Comparison of ENCODE assay signal across 1 cellular context in the genomic region with DNA sequence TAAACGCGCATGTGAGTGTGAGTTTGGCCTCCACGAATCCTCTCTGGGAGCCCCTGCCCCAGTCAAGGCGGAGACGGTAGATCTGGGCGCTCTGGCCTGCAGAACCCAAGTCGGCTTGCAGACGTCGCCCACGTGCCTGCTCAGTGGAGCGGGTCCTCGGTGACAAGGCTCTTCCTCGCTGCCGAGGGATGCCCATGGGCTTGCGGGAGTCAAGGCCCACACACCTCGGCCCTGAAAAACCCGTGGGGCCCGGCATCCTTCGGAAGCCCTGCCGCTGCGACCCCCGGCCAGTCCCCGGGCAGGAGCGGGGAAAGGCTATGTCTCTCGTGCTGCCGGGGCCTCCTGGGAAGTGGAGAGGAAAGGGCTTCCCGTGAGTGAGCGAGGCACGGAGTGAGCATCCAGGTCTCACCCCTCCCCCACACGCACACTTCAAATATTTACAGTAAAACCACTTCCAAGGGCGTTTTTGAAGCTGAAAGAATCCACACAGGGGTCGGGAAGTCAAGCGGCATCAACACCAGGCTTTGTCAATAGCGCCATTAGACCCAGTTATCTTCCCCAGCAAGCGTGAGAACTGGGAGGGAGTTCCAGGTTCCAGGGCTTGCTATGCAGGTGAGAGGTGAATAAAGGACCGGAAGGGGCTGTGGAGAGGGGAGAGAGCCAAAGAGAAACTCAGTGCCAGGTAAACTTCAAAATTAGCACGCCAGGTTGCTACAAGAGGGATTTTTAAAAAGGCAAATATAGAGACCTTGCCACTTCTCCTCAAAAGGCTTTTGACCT.
TF ChIP-seq lines count a peak whose summit lies in the region.

No MANE protein-coding gene starts in this region.

TF ChIP-seq in HepG2, 621 proteins besides CTCF, POLR2A, EP300 and RAD21 (continued from another document and continues in another):
- TF ChIP-seq, protein P1, sequence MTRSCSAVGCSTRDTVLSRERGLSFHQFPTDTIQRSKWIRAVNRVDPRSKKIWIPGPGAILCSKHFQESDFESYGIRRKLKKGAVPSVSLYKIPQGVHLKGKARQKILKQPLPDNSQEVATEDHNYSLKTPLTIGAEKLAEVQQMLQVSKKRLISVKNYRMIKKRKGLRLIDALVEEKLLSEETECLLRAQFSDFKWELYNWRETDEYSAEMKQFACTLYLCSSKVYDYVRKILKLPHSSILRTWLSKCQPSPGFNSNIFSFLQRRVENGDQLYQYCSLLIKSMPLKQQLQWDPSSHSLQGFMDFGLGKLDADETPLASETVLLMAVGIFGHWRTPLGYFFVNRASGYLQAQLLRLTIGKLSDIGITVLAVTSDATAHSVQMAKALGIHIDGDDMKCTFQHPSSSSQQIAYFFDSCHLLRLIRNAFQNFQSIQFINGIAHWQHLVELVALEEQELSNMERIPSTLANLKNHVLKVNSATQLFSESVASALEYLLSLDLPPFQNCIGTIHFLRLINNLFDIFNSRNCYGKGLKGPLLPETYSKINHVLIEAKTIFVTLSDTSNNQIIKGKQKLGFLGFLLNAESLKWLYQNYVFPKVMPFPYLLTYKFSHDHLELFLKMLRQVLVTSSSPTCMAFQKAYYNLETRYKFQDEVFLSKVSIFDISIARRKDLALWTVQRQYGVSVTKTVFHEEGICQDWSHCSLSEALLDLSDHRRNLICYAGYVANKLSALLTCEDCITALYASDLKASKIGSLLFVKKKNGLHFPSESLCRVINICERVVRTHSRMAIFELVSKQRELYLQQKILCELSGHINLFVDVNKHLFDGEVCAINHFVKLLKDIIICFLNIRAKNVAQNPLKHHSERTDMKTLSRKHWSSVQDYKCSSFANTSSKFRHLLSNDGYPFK (CRISPR knock-in tag; IDR thresholded peaks at IDR 0.05; ENCODE audit: borderline replicate concordance) = peak; percentile 72; the same call in 1 of the 2 replicates
- no peak for TF ChIP-seq PCBP1 (IDR thresholded peaks at IDR 0.05; ENCODE audit: borderline replicate concordance, low read depth, low read length)
- TF ChIP-seq PHF8 (CRISPR knock-in tag; IDR thresholded peaks at IDR 0.05) = no peak
- TF ChIP-seq KDM4B (CRISPR knock-in tag; IDR thresholded peaks at IDR 0.05) = 0 out of 2 replicates have a peak, but pooled peaks have one; percentile 22
- no peak; the same call in 1 of the 2 replicates for TF ChIP-seq NR2C2 (CRISPR knock-in tag; IDR thresholded peaks at IDR 0.05; ENCODE audit: borderline replicate concordance)
- no peak for TF ChIP-seq CHD4 (IDR thresholded peaks at IDR 0.05; ENCODE audit: borderline replicate concordance, low read length)
- no peak for TF ChIP-seq ZNF367 (CRISPR knock-in tag; IDR thresholded peaks at IDR 0.05; ENCODE audit: borderline replicate concordance)
- TF ChIP-seq ZFP62 (CRISPR knock-in tag; IDR thresholded peaks at IDR 0.05) = no peak
- TF ChIP-seq ZKSCAN1 (IDR thresholded peaks at IDR 0.05; ENCODE audit: low read length) = no peak
- TF ChIP-seq ZNF296 (CRISPR knock-in tag; conservative IDR thresholded peaks at IDR 0.05) = peak; percentile 80; the same call in 1 of the 2 replicates
- no peak for TF ChIP-seq DNMT1 (CRISPR knock-in tag; IDR thresholded peaks at IDR 0.05)
- 0 out of 2 replicates have a peak, but pooled peaks have one; percentile 40 for TF ChIP-seq ZNF816 (CRISPR knock-in tag; IDR thresholded peaks at IDR 0.05; ENCODE audit: borderline replicate concordance)
- TF ChIP-seq ZNF17 (CRISPR knock-in tag; IDR thresholded peaks at IDR 0.05) = no peak
- peak; percentile 39 for TF ChIP-seq YY1 (IDR thresholded peaks at IDR 0.05; ENCODE audit: insufficient read depth, insufficient replicate concordance, low read depth, low read length)
- no peak for TF ChIP-seq TOPORS (CRISPR knock-in tag; IDR thresholded peaks at IDR 0.05)
- peak; percentile 61; the same call in 1 of the 2 replicates for TF ChIP-seq ETV5 (CRISPR knock-in tag; IDR thresholded peaks at IDR 0.05; ENCODE audit: borderline replicate concordance)
- TF ChIP-seq ZNF660 (CRISPR knock-in tag; IDR thresholded peaks at IDR 0.05; ENCODE audit: borderline replicate concordance, low read depth) = no peak
- no peak for TF ChIP-seq ZSCAN31 (CRISPR knock-in tag; IDR thresholded peaks at IDR 0.05; ENCODE audit: low read depth)
- TF ChIP-seq, protein P2, sequence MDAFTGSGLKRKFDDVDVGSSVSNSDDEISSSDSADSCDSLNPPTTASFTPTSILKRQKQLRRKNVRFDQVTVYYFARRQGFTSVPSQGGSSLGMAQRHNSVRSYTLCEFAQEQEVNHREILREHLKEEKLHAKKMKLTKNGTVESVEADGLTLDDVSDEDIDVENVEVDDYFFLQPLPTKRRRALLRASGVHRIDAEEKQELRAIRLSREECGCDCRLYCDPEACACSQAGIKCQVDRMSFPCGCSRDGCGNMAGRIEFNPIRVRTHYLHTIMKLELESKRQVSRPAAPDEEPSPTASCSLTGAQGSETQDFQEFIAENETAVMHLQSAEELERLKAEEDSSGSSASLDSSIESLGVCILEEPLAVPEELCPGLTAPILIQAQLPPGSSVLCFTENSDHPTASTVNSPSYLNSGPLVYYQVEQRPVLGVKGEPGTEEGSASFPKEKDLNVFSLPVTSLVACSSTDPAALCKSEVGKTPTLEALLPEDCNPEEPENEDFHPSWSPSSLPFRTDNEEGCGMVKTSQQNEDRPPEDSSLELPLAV (CRISPR knock-in tag; conservative IDR thresholded peaks at IDR 0.05; ENCODE audit: low read depth) = no peak
- TF ChIP-seq, protein P3, sequence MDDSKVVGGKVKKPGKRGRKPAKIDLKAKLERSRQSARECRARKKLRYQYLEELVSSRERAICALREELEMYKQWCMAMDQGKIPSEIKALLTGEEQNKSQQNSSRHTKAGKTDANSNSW (CRISPR knock-in tag; IDR thresholded peaks at IDR 0.05; ENCODE audit: borderline replicate concordance) = no peak
- TF ChIP-seq, protein P4, sequence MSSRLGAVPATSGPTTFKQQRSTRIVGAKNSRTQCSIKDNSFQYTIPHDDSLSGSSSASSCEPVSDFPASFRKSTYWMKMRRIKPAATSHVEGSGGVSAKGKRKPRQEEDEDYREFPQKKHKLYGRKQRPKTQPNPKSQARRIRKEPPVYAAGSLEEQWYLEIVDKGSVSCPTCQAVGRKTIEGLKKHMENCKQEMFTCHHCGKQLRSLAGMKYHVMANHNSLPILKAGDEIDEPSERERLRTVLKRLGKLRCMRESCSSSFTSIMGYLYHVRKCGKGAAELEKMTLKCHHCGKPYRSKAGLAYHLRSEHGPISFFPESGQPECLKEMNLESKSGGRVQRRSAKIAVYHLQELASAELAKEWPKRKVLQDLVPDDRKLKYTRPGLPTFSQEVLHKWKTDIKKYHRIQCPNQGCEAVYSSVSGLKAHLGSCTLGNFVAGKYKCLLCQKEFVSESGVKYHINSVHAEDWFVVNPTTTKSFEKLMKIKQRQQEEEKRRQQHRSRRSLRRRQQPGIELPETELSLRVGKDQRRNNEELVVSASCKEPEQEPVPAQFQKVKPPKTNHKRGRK (CRISPR knock-in tag; IDR thresholded peaks at IDR 0.05) = no peak
- TF ChIP-seq ZMYM4 (CRISPR knock-in tag; IDR thresholded peaks at IDR 0.05) = peak; percentile 53; the same call in 1 of the 2 replicates
- 0 out of 2 replicates have a peak, but pooled peaks have one; percentile 16 for TF ChIP-seq KLF12 (CRISPR knock-in tag; IDR thresholded peaks at IDR 0.05; ENCODE audit: borderline replicate concordance)
- TF ChIP-seq FOXO1 (CRISPR knock-in tag; IDR thresholded peaks at IDR 0.05) = peak; percentile 41
- peak; percentile 63 for TF ChIP-seq ZFY (CRISPR knock-in tag; IDR thresholded peaks at IDR 0.05)
- no peak for TF ChIP-seq ZMYM3 (CRISPR knock-in tag; IDR thresholded peaks at IDR 0.05)
- TF ChIP-seq SRF (IDR thresholded peaks at IDR 0.05; ENCODE audit: low read depth, low read length) = no peak
- no peak for TF ChIP-seq ZNF30 (CRISPR knock-in tag; IDR thresholded peaks at IDR 0.05)
- no peak for TF ChIP-seq ZNF335 (CRISPR knock-in tag; IDR thresholded peaks at IDR 0.05)
- TF ChIP-seq ATF7 (IDR thresholded peaks at IDR 0.05) = no peak
- no peak for TF ChIP-seq ATF7 (CRISPR knock-in tag; IDR thresholded peaks at IDR 0.05)
- TF ChIP-seq, protein P5, sequence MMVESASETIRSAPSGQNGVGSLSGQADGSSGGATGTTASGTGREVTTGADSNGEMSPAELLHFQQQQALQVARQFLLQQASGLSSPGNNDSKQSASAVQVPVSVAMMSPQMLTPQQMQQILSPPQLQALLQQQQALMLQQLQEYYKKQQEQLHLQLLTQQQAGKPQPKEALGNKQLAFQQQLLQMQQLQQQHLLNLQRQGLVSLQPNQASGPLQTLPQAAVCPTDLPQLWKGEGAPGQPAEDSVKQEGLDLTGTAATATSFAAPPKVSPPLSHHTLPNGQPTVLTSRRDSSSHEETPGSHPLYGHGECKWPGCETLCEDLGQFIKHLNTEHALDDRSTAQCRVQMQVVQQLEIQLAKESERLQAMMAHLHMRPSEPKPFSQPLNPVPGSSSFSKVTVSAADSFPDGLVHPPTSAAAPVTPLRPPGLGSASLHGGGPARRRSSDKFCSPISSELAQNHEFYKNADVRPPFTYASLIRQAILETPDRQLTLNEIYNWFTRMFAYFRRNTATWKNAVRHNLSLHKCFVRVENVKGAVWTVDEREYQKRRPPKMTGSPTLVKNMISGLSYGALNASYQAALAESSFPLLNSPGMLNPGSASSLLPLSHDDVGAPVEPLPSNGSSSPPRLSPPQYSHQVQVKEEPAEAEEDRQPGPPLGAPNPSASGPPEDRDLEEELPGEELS (CRISPR knock-in tag; IDR thresholded peaks at IDR 0.05) = peak; percentile 85
- TF ChIP-seq, protein P6, sequence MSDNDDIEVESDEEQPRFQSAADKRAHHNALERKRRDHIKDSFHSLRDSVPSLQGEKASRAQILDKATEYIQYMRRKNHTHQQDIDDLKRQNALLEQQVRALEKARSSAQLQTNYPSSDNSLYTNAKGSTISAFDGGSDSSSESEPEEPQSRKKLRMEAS (IDR thresholded peaks at IDR 0.05) = peak; percentile 72
- TF ChIP-seq, protein P7, sequence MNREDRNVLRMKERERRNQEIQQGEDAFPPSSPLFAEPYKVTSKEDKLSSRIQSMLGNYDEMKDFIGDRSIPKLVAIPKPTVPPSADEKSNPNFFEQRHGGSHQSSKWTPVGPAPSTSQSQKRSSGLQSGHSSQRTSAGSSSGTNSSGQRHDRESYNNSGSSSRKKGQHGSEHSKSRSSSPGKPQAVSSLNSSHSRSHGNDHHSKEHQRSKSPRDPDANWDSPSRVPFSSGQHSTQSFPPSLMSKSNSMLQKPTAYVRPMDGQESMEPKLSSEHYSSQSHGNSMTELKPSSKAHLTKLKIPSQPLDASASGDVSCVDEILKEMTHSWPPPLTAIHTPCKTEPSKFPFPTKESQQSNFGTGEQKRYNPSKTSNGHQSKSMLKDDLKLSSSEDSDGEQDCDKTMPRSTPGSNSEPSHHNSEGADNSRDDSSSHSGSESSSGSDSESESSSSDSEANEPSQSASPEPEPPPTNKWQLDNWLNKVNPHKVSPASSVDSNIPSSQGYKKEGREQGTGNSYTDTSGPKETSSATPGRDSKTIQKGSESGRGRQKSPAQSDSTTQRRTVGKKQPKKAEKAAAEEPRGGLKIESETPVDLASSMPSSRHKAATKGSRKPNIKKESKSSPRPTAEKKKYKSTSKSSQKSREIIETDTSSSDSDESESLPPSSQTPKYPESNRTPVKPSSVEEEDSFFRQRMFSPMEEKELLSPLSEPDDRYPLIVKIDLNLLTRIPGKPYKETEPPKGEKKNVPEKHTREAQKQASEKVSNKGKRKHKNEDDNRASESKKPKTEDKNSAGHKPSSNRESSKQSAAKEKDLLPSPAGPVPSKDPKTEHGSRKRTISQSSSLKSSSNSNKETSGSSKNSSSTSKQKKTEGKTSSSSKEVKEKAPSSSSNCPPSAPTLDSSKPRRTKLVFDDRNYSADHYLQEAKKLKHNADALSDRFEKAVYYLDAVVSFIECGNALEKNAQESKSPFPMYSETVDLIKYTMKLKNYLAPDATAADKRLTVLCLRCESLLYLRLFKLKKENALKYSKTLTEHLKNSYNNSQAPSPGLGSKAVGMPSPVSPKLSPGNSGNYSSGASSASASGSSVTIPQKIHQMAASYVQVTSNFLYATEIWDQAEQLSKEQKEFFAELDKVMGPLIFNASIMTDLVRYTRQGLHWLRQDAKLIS (CRISPR knock-in tag; IDR thresholded peaks at IDR 0.05) = no peak
- TF ChIP-seq REXO4 (CRISPR knock-in tag; IDR thresholded peaks at IDR 0.05; ENCODE audit: borderline replicate concordance) = no peak
- TF ChIP-seq, protein P8, sequence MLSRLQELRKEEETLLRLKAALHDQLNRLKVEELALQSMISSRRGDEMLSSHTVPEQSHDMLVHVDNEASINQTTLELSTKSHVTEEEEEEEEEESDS (CRISPR knock-in tag; IDR thresholded peaks at IDR 0.05; ENCODE audit: borderline replicate concordance) = no peak
- TF ChIP-seq, protein P9, sequence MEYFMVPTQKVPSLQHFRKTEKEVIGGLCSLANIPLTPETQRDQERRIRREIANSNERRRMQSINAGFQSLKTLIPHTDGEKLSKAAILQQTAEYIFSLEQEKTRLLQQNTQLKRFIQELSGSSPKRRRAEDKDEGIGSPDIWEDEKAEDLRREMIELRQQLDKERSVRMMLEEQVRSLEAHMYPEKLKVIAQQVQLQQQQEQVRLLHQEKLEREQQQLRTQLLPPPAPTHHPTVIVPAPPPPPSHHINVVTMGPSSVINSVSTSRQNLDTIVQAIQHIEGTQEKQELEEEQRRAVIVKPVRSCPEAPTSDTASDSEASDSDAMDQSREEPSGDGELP (IDR thresholded peaks at IDR 0.05; ENCODE audit: borderline replicate concordance, low read depth) = 0 out of 2 replicates have a peak, but pooled peaks have one; percentile 35
- TF ChIP-seq, protein P10, sequence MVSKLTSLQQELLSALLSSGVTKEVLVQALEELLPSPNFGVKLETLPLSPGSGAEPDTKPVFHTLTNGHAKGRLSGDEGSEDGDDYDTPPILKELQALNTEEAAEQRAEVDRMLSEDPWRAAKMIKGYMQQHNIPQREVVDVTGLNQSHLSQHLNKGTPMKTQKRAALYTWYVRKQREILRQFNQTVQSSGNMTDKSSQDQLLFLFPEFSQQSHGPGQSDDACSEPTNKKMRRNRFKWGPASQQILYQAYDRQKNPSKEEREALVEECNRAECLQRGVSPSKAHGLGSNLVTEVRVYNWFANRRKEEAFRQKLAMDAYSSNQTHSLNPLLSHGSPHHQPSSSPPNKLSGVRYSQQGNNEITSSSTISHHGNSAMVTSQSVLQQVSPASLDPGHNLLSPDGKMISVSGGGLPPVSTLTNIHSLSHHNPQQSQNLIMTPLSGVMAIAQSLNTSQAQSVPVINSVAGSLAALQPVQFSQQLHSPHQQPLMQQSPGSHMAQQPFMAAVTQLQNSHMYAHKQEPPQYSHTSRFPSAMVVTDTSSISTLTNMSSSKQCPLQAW (CRISPR knock-in tag; IDR thresholded peaks at IDR 0.05) = peak; percentile 35; the same call in 1 of the 2 replicates
- no peak for TF ChIP-seq FOXP1 (IDR thresholded peaks at IDR 0.05)
- TF ChIP-seq FOXP1 (CRISPR knock-in tag; IDR thresholded peaks at IDR 0.05) = peak; percentile 67; the same call in 1 of the 2 replicates
- TF ChIP-seq ZNF441 (CRISPR knock-in tag; IDR thresholded peaks at IDR 0.05; ENCODE audit: borderline replicate concordance) = no peak
- TF ChIP-seq RBFOX2 (IDR thresholded peaks at IDR 0.05; ENCODE audit: low read depth, low read length) = no peak
- TF ChIP-seq, protein P11, sequence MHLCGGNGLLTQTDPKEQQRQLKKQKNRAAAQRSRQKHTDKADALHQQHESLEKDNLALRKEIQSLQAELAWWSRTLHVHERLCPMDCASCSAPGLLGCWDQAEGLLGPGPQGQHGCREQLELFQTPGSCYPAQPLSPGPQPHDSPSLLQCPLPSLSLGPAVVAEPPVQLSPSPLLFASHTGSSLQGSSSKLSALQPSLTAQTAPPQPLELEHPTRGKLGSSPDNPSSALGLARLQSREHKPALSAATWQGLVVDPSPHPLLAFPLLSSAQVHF (CRISPR knock-in tag; IDR thresholded peaks at IDR 0.05) = 0 out of 2 replicates have a peak, but pooled peaks have one; percentile 37
- TF ChIP-seq MIER3 (CRISPR knock-in tag; IDR thresholded peaks at IDR 0.05; ENCODE audit: borderline replicate concordance) = no peak
- TF ChIP-seq ARNTL (CRISPR knock-in tag; IDR thresholded peaks at IDR 0.05) = no peak
- TF ChIP-seq REL (CRISPR knock-in tag; conservative IDR thresholded peaks at IDR 0.05) = 0 out of 2 replicates have a peak, but pooled peaks have one; percentile 49
- TF ChIP-seq CEBPG (CRISPR knock-in tag; IDR thresholded peaks at IDR 0.05) = peak; percentile 33; the same call in 1 of the 2 replicates
- TF ChIP-seq ZNF143 (CRISPR knock-in tag; IDR thresholded peaks at IDR 0.05) = peak; percentile 25; the same call in 1 of the 2 replicates
